ENCODE assay signal across 9 cellular contexts in genomic region chrX:10111364-10112148, GRCh38. TPM values are rescaled to one million over a fixed set of nuclear protein-coding genes. Genes with fewer than 3 reads are reported as not detected.
DNase-seq lines count a peak whose midpoint lies in the region; ATAC-seq and TF ChIP-seq lines count a peak whose summit lies in the region.
"Had no signal": no experiment of that assay in that cellular context is flagged by ENCODE, and none has a peak within 500 bp of the region (broad histone marks: within the 10 kb centered on the region; RNA-seq: fewer than 3 reads in every experiment).

No MANE protein-coding gene starts in this region.

- no peaks in the 10 kb centered on the region for H3K9me3 ChIP-seq in heart right ventricle
- H3K9me3 ChIP-seq: thoracic aorta had no signal

- no peaks in the 10 kb centered on the region for H3K27me3 Mint-ChIP-seq in type B pancreatic cell

- no peak overlapping the region for H3K27ac Mint-ChIP-seq in type B pancreatic cell

- TF ChIP-seq POLR2A in GM15510 (IDR thresholded peaks at IDR 0.05; ENCODE audit: borderline replicate concordance, extremely low read depth, insufficient read length): peak; percentile 11

- TF ChIP-seq CTCF in heart right ventricle (IDR thresholded peaks at IDR 0.05) (no peak), type B pancreatic cell (conservative IDR thresholded peaks at IDR 0.05) (no peak)

- H3K4me1 Mint-ChIP-seq in type B pancreatic cell (ENCODE audit: unreplicated experiment): no peaks in the 10 kb centered on the region

- H3K4me1 ChIP-seq in heart right ventricle: peaks cover 0 to 63% (median 45%) of the 10 kb centered on the region in 9 donors

- peak; percentile 48 for DNase-seq in activated CD8-positive, alpha-beta memory T cell treated with anti-CD3 and anti-CD28 coated beads, Interleukin-2, amount 50 U/mL, for 4 hours
- DNase-seq in heart right ventricle (peak in 1 of 2 donors; percentile 42), ecto neural progenitor cell (ENCODE audit: low spot score) (no peak), type B pancreatic cell (ENCODE audit: extremely low spot score, unreplicated experiment) (no peak), SKM-1 (lab: John Stamatoyannopoulos, UW; ENCODE audit: unreplicated experiment) (no peak)
- peak; percentile 34 to 44 for DNase-seq in stimulated activated CD8-positive, alpha-beta memory T cell treated with anti-CD3 and anti-CD28 coated beads, Interleukin-7, amount 100 ng/mL, for 4 hours (ENCODE audit: low read depth in 2 of 2)

- peaks cover 7% of the 10 kb centered on the region for H3K36me3 Mint-ChIP-seq in type B pancreatic cell

- H3K4me3 ChIP-seq in heart right ventricle: no peak overlapping the region

- no peak overlapping the region for H3K4me3 Mint-ChIP-seq in type B pancreatic cell

- H3K9me3 Mint-ChIP-seq in type B pancreatic cell: no peaks in the 10 kb centered on the region

- WGBS in heart right ventricle, 2 donors: 35 to 47% methylated on average over 26 of the region's 26 CpGs

- H3K27me3 ChIP-seq in heart right ventricle: no peaks in the 10 kb centered on the region

- intact Hi-C loops in heart right ventricle (cut with DNase I): loop anchor here in 5 of 10 donors (2.0 to 10.0 kb wide), 5 partner anchors 104 to 1137 kb away; no protein-coding TSS in a partner anchor

- H3K36me3 ChIP-seq in heart right ventricle: peaks cover 0 to 13% (median 0%) of the 10 kb centered on the region in 9 donors
- H3K36me3 ChIP-seq: thoracic aorta had no signal

- ATAC-seq in HG03159 (IDR thresholded peaks at IDR 0.05; ENCODE audit: unreplicated experiment) (peak; percentile 48), heart right ventricle (peak; percentile 35 to 66 (median 61))

- peak overlapping the region in 8 of 10 donors; percentile 3 to 60 (median 48) for H3K27ac ChIP-seq in heart right ventricle

RNA-seq across cellular contexts. Expression of gene CLCN4, which starts 45.2 kb away (rescaled TPM):
- total RNA-seq in heart right ventricle (10 to 100 TPM; 24.2 to 44.9 (median 32.9) TPM), type B pancreatic cell (ENCODE audit: low replicate concordance) (6.4 and 13.0 TPM in 2 replicates)
- 1 to 10 TPM; 4.0 to 4.4 TPM for polyA plus RNA-seq in heart right ventricle

Comparison
In these comparisons a context has a peak if more than half of its experiments do, and no peak if none do; other contexts are left out.
1. DNase-seq: peak in activated CD8-positive, alpha-beta memory T cell treated with anti-CD3 and anti-CD28 coated beads, Interleukin-2, amount 50 U/mL, for 4 hours (single experiment) and stimulated activated CD8-positive, alpha-beta memory T cell treated with anti-CD3 and anti-CD28 coated beads, Interleukin-7, amount 100 ng/mL, for 4 hours (2 of 2); none in ecto neural progenitor cell (single experiment), type B pancreatic cell (single experiment) and SKM-1 (single experiment).